In the genomic region with DNA sequence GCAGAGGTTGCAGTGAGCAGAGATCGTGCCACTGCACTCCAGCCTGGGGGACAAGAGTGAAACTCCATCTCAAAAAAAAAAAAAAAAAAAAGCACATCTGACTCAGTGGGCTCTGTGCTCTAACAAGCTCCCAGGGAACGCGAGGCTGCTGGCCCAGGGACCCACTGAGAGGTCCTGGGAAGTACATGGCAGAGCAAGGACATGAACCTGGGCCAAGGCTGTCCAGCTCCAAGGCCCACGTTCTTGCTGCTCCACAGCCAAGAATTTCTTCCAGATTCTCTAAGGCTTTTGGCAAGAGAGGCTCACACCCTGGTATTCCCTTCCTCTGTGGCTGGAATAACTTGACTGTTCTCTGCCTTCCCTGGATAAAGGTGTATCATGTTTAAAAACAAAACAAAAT, we compare ENCODE assay signal across 23 cellular contexts. TPM values are rescaled to one million over a fixed set of nuclear protein-coding genes. Genes with fewer than 3 reads are reported as not detected.
"Had no signal": no experiment of that assay in that cellular context is flagged by ENCODE, and none has a peak within 500 bp of the region (broad histone marks: within the 10 kb centered on the region; RNA-seq: fewer than 3 reads in every experiment).

No MANE protein-coding gene starts in this region.

- H3K9me3 ChIP-seq: lower lobe of right lung, mucosa of descending colon, pancreas, right lobe of liver, stomach, tibial artery had no signal

- H3K4me3 Mint-ChIP-seq: nephron progenitor cell, type B pancreatic cell had no signal

- DNase-seq: cortex of kidney; left ventricle myocardium superior; lower lobe of right lung; mucosa of descending colon; naive B cell; nephron progenitor cell; pancreas; right lobe of liver; small intestine; stimulated activated CD4-positive, alpha-beta T cell treated with anti-CD3 and anti-CD28 coated beads, Interleukin-15, amount 100 ng/mL, for 24 hours; stimulated activated CD4-positive, alpha-beta T cell treated with anti-CD3 and anti-CD28 coated beads, Interleukin-2, amount 100 ng/mL, for 48 hours; stimulated activated CD8-positive, alpha-beta memory T cell treated with anti-CD3 and anti-CD28 coated beads, Interleukin-4, amount 100 ng/mL, for 48 hours; stomach had no signal

- H3K27me3 Mint-ChIP-seq: memory B cell, naive B cell had no signal

- H3K27ac ChIP-seq: lower lobe of right lung, pancreas, right lobe of liver, tibial artery had no signal

- H3K36me3 Mint-ChIP-seq: memory B cell, naive B cell, type B pancreatic cell had no signal

- H3K27ac Mint-ChIP-seq: memory B cell, nephron progenitor cell, type B pancreatic cell had no signal

- H3K27me3 ChIP-seq: pancreas, right lobe of liver had no signal

- H3K9me3 Mint-ChIP-seq: memory B cell, naive B cell, nephron progenitor cell, type B pancreatic cell had no signal

- FAIRE-seq: frontal cortex, small intestine had no signal

- H3K36me3 ChIP-seq: lower lobe of right lung, pancreas, right lobe of liver, stomach, tibial artery had no signal

- H3K4me3 ChIP-seq: lower lobe of right lung, mucosa of descending colon, right lobe of liver, tibial artery had no signal

- H3K4me1 ChIP-seq: pancreas had no signal

RNA-seq across cellular contexts. Expression of a gene that starts 29.0 kb away (rescaled TPM):
- total RNA-seq: fibroblast of villous mesenchyme, right lobe of liver had no signal
- polyA plus RNA-seq: keratinocyte had no signal

RNA-seq across cellular contexts. Expression of a gene that starts 41.5 kb away (rescaled TPM):
- total RNA-seq: frontal cortex, glomerular endothelial cell, occipital lobe, progenitor cell of endocrine pancreas, right lobe of liver, temporal lobe had no signal
- polyA plus RNA-seq: keratinocyte had no signal
